Comparison of ENCODE assay signal across 8 cellular contexts in the genomic region with DNA sequence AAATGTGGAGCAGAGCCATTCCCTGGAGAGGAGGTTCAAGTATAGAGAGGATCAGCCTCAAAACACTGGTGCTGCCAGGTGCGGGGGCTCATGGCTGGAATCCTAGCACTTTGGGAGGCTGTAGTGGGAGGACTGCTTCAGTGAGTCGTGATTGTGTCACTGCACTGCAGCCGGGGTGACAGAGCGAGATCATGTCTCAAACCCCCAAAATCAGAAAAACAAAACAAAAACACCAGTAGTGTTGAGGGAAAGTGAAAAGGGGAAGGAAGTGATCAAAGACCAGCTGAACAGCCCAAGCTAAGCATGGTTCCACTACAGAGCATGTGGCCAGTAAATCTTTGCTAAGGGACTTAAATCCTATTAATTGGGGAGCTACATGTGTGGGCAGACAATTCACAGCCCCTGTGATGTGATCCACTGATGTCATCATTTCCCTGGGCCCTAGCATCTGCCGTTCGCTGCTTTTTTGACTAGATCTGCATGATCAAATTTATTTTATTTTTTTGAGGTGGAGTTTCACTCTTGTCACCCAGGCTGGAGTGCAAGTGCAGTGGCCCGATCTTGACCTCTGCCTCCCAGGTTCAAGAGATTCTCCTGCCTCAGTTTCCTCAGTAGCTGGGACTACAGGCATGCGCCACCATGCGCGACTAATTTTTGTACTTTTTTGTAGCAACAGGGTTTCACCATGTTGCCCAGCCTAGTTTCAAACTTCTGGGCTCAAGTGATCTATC. TPM values are rescaled to one million over a fixed set of nuclear protein-coding genes. Genes with fewer than 3 reads are reported as not detected.
DNase-seq lines count a peak whose midpoint lies in the region; ATAC-seq and TF ChIP-seq lines count a peak whose summit lies in the region.

No MANE protein-coding gene starts in this region.

- H3K4me1 Mint-ChIP-seq in mesothelial cell of epicardium: peaks cover 7% of the 10 kb centered on the region

- ATAC-seq in GM18519 (IDR thresholded peaks at IDR 0.05; ENCODE audit: low FRiP score, unreplicated experiment) (peak; percentile 27), HG02885 (IDR thresholded peaks at IDR 0.05; ENCODE audit: poor library complexity, unreplicated experiment) (peak; percentile 33)

- peaks cover 16% of the 10 kb centered on the region for H3K36me3 Mint-ChIP-seq in mesothelial cell of epicardium

- H3K36me3 ChIP-seq in H7 (replicated peaks; ENCODE audit: control insufficient read depth, insufficient read depth, low read length): no peaks in the 10 kb centered on the region

- H3K27me3 ChIP-seq in H7 (ENCODE audit: control insufficient read depth, insufficient read depth, low read length): no peaks in the 10 kb centered on the region

- no peaks in the 10 kb centered on the region for H3K9me3 Mint-ChIP-seq in mesothelial cell of epicardium

- H3K4me3 Mint-ChIP-seq in mesothelial cell of epicardium: no peak overlapping the region

- no peak overlapping the region for H3K4me3 ChIP-seq in H7 (ENCODE audit: insufficient read depth, low read depth, low read length)

- peak; percentile 13 for DNase-seq in SKM-1 (lab: John Stamatoyannopoulos, UW; ENCODE audit: unreplicated experiment)
- DNase-seq in mesothelial cell of epicardium (ENCODE audit: low spot score in 2 of 2, unreplicated experiment in 2 of 2): no peak
- no peak for DNase-seq in NCI-H1092 (lab: John Stamatoyannopoulos, UW)
- no peak for DNase-seq in NCI-H2171 (lab: John Stamatoyannopoulos, UW)
- DNase-seq in 8988T: no peak
- no peak for DNase-seq in H7

- TF ChIP-seq CTCF in mesothelial cell of epicardium (IDR thresholded peaks at IDR 0.05; ENCODE audit: unreplicated experiment): no peak

- H3K27me3 Mint-ChIP-seq in mesothelial cell of epicardium (ENCODE audit: low read depth): no peaks in the 10 kb centered on the region

- peak overlapping the region; percentile 34 for H3K27ac Mint-ChIP-seq in mesothelial cell of epicardium

RNA-seq across cellular contexts. Expression of a gene that starts 2.7 kb away (rescaled TPM):
- total RNA-seq in mesothelial cell of epicardium: 15.7 to 18.5 TPM (median 15.9 TPM) in 3 replicates
- 2.3 and 8.5 TPM in 2 replicates for total RNA-seq in H7 (2014; rRNA removed; shearing (Covaris generic))

RNA-seq across cellular contexts. Expression of a gene that starts 28.1 kb away (rescaled TPM):
- 46.3 to 51.6 TPM (median 48.9 TPM) in 3 replicates for total RNA-seq in mesothelial cell of epicardium
- 22.5 and 25.5 TPM in 2 replicates for total RNA-seq in H7 (2014; rRNA removed; shearing (Covaris generic))

RNA-seq across cellular contexts. Expression of a gene that starts 56.5 kb away (rescaled TPM):
- 75.4 to 85.4 TPM (median 83.4 TPM) in 3 replicates for total RNA-seq in mesothelial cell of epicardium
- total RNA-seq in H7 (2014; rRNA removed; shearing (Covaris generic)): 15.4 and 21.0 TPM in 2 replicates
